Comparison of ENCODE assay signal across 8 cellular contexts in the genomic region with DNA sequence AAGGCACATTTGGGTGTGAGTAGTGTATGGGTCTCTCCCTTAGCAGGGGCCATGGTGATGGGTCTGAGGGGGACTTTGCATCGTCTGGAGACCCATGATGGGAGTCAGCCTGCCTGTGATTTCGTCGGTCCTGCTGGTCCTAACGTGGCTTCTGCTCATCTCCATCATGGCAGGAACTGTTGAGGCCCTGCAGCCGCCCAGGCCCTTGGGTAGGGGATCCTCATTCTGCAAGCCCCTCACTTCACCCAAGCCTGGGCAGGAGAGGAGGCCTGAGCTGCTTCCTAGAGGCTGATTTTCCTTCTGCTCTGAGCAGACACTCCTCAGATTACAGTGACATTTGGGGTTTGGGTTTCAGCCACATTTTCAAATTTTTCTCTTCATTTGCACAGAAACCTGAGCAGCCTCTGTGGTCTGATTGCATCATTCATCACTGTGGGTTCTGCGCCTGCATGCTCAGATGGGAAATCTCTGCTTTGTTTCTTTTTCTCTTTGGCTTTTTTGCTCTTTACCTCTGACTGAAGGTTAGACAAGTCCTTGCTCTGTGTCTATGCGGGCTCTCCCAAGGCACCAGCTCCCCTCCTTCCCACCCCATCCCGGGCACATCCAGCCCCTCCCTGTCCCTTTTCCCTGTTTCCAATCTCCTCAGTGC.
DNase-seq lines count a peak whose midpoint lies in the region; ATAC-seq, FAIRE-seq and TF ChIP-seq lines count a peak whose summit lies in the region.

No MANE protein-coding gene starts in this region.

- H3K36me3 Mint-ChIP-seq in dendritic cell treated with granulocyte-macrophage colony-stimulating factor and Interleukin-4, amounts not matched to agents 40 ng/mL and 50 ng/mL, for 4 days (ENCODE audit: low read depth): no peaks in the 10 kb centered on the region

- peak; percentile 76 for ATAC-seq in HG02759 (IDR thresholded peaks at IDR 0.05; ENCODE audit: unreplicated experiment)

- peak overlapping the region; percentile 45 for H3K27ac Mint-ChIP-seq in dendritic cell treated with granulocyte-macrophage colony-stimulating factor and Interleukin-4, amounts not matched to agents 40 ng/mL and 50 ng/mL, for 4 days

- no peak for TF ChIP-seq CTCF in NB4 (IDR thresholded peaks at IDR 0.05; ENCODE audit: low read depth, low read length)

- peaks cover 63% of the 10 kb centered on the region for H3K4me1 Mint-ChIP-seq in dendritic cell treated with granulocyte-macrophage colony-stimulating factor and Interleukin-4, amounts not matched to agents 40 ng/mL and 50 ng/mL, for 4 days (ENCODE audit: low read depth)

- H3K4me3 ChIP-seq in NB4 (ENCODE audit: low read depth, low read length): no peak overlapping the region

- intact Hi-C loops in dendritic cell treated with granulocyte-macrophage colony-stimulating factor and Interleukin-4, amounts not matched to agents 40 ng/mL and 50 ng/mL, for 4 days (cut with micrococcal nuclease): no loop called here

- H3K4me3 Mint-ChIP-seq in dendritic cell treated with granulocyte-macrophage colony-stimulating factor and Interleukin-4, amounts not matched to agents 40 ng/mL and 50 ng/mL, for 4 days: no peak overlapping the region

- no peaks in the 10 kb centered on the region for H3K9me3 Mint-ChIP-seq in dendritic cell treated with granulocyte-macrophage colony-stimulating factor and Interleukin-4, amounts not matched to agents 40 ng/mL and 50 ng/mL, for 4 days

- peaks cover 18% of the 10 kb centered on the region for H3K27me3 Mint-ChIP-seq in dendritic cell treated with granulocyte-macrophage colony-stimulating factor and Interleukin-4, amounts not matched to agents 40 ng/mL and 50 ng/mL, for 4 days

- DNase-seq in activated T-cell treated with anti-CD3 and anti-CD28 coated beads for 48 hours (ENCODE audit: low read depth) (peak; percentile 18), activated T-cell treated with anti-CD3 and anti-CD28 coated beads for 4 hours (no peak), NB4 (ENCODE audit: low read depth) (peak; percentile 76), retina (no peak), H54 (ENCODE audit: insufficient read length, low spot score) (no peak), mesenteric fat pad (ENCODE audit: low spot score) (no peak)

- TF ChIP-seq POLR2A in NB4 (IDR thresholded peaks at IDR 0.05; ENCODE audit: extremely low read depth, insufficient read length) (no peak), H54 (IDR thresholded peaks at IDR 0.05; ENCODE audit: low read depth, low read length) (no peak)

- no peak for FAIRE-seq in H54 (lab: Jason Lieb, UNC)

Comparison
In these comparisons a context has a peak if more than half of its experiments do, and no peak if none do; other contexts are left out.
1. DNase-seq: peak in activated T-cell treated with anti-CD3 and anti-CD28 coated beads for 48 hours (single experiment) and NB4 (single experiment); none in activated T-cell treated with anti-CD3 and anti-CD28 coated beads for 4 hours (single experiment), retina (single experiment), H54 (single experiment) and mesenteric fat pad (single experiment).